8 cellular contexts compared by ENCODE assay signal in the genomic region with DNA sequence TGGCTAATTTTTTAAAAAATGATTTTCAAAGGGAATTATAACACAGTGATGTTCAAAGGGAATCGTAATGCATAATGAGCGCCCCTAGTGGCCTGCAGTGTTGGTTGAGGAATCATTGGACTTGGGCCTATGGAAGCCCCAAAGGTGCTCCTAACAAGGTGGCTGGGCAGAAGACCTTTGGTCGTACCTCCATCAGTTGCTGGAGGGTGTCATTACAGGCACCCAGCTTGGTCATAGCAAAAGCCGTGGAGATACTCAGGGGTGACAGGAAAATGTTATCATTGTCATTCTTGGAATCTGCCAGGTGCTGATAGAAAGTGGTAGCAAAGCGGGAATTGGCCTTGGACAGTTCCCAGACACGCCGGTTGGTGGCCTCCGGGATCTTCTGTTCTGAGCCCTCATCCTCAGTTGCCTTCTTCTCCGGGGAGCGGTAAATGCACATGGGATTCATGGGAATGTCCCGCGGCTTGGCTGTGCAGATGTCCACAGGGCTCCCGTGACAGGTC. TPM values are rescaled to one million over a fixed set of nuclear protein-coding genes. Genes with fewer than 3 reads are reported as not detected.
DNase-seq lines count a peak whose midpoint lies in the region; ATAC-seq and TF ChIP-seq lines count a peak whose summit lies in the region.

No MANE protein-coding gene starts in this region.

- no peak overlapping the region for H3K27ac Mint-ChIP-seq in endothelial cell (ENCODE audit: unreplicated experiment)

- peaks cover 10% of the 10 kb centered on the region for H3K27me3 Mint-ChIP-seq in endothelial cell (ENCODE audit: unreplicated experiment)

- no peaks in the 10 kb centered on the region for H3K27me3 ChIP-seq in Panc1 (ENCODE audit: control insufficient read depth, insufficient read depth, low read length)
- H3K27me3 ChIP-seq in gastrocnemius medialis: no peaks in the 10 kb centered on the region

- POLR2A ChIA-PET in Panc1 (lab: Charles Lee): no interaction called here

- H3K36me3 ChIP-seq in Panc1 (ENCODE audit: control insufficient read depth, insufficient read depth, low read length): no peaks in the 10 kb centered on the region
- no peaks in the 10 kb centered on the region for H3K36me3 ChIP-seq in gastrocnemius medialis

- CTCF ChIA-PET in Panc1 (lab: Charles Lee): no interaction called here

- peak; percentile 86 for TF ChIP-seq CTCF in Panc1 (IDR thresholded peaks at IDR 0.05)
- TF ChIP-seq CTCF in endothelial cell (IDR thresholded peaks at IDR 0.05; ENCODE audit: unreplicated experiment): peak; percentile 79
- peak in 1 of 5 experiments; percentile 36 for TF ChIP-seq CTCF in gastrocnemius medialis (IDR thresholded peaks at IDR 0.05 in 4 of 5, conservative IDR thresholded peaks at IDR 0.05 in 1 of 5)

- no peak overlapping the region for H3K4me3 Mint-ChIP-seq in endothelial cell (ENCODE audit: unreplicated experiment)

- peaks cover 5% of the 10 kb centered on the region for H3K4me1 Mint-ChIP-seq in endothelial cell (ENCODE audit: unreplicated experiment)

- H3K27ac ChIP-seq in Panc1 (ENCODE audit: low read length) (no peak overlapping the region), gastrocnemius medialis (no peak overlapping the region)

- intact Hi-C loops in Panc1 (cut with micrococcal nuclease; ENCODE audit: unreplicated experiment): no loop called here
- intact Hi-C loops in gastrocnemius medialis (cut with DNase I; ENCODE audit: low total_unique reads): no loop called here
- intact Hi-C loops in sciatic nerve (cut with DNase I): no loop called here

- no peaks in the 10 kb centered on the region for H3K9me3 Mint-ChIP-seq in endothelial cell (ENCODE audit: unreplicated experiment)

- no peak for TF ChIP-seq POLR2A in gastrocnemius medialis (IDR thresholded peaks at IDR 0.05)

- no TSS peak for BruUV-seq in Panc1 (replicated peaks; lab: Mats Ljungman, UMichigan)

- H3K36me3 Mint-ChIP-seq in endothelial cell (ENCODE audit: low read depth, unreplicated experiment): peaks cover 11% of the 10 kb centered on the region

- no peak overlapping the region for H3K4me3 ChIP-seq in Panc1 (ENCODE audit: low read depth in 2 of 2, low read length in 2 of 2)
- no peak overlapping the region for H3K4me3 ChIP-seq in gastrocnemius medialis

- H3K9me3 ChIP-seq in Panc1 (ENCODE audit: control insufficient read depth, insufficient read depth, low read depth, low read length) (no peaks in the 10 kb centered on the region), gastrocnemius medialis (no peaks in the 10 kb centered on the region)

- peak; percentile 83 for ATAC-seq in Panc1
- no peak for ATAC-seq in GM18498 (IDR thresholded peaks at IDR 0.05; ENCODE audit: unreplicated experiment)
- ATAC-seq in gastrocnemius medialis: no peak
- no peak for ATAC-seq in sciatic nerve

- H3K4me1 ChIP-seq in Panc1 (ENCODE audit: control insufficient read depth, insufficient read depth, low read length) (no peaks in the 10 kb centered on the region), gastrocnemius medialis (no peaks in the 10 kb centered on the region)

- in situ Hi-C loops in Panc1 (cut with HindIII; ENCODE audit: low pct_unique_long_range_greater_than_20kb, low sequenced_read_pairs): no loop called here
- in situ Hi-C loops in gastrocnemius medialis (cut with MboI; ENCODE audit: low sequenced_read_pairs in 4 of 4): no loop called here

- DNase-seq in AML-193 (lab: John Stamatoyannopoulos, UW) (peak; percentile 11 to 52), GM19240 (ENCODE audit: insufficient read length, low spot score) (peak; percentile 14), Panc1 (ENCODE audit: low read depth, low spot score) (peak; percentile 10), endothelial cell (ENCODE audit: low spot score) (peak; percentile 43), gastrocnemius medialis (no peak), sciatic nerve (ENCODE audit: low spot score) (no peak)
- DNase-seq in stimulated activated CD4-positive, alpha-beta T cell treated with anti-CD3 and anti-CD28 coated beads, Interleukin-2, amount 100 ng/mL, for 48 hours: peak; percentile 7 to 26

RNA-seq across cellular contexts. Expression of a gene that starts 2.7 kb away (rescaled TPM):
- 0.64 TPM for total RNA-seq in Panc1 (2021; ENCODE audit: unreplicated experiment)
- polyA plus RNA-seq in Panc1 (2012; ENCODE audit: insufficient read length): not detected
- not detected for total RNA-seq in endothelial cell (ENCODE audit: unreplicated experiment)
- total RNA-seq in gastrocnemius medialis: 1 to 10 TPM in 3 of 4 donors, not detected in 1; 1.7 to 4.5 (median 2.2) TPM
- total RNA-seq in sciatic nerve: not detected

RNA-seq across cellular contexts. Expression of a gene that starts 46.2 kb away (rescaled TPM):
- total RNA-seq in Panc1 (2021; ENCODE audit: unreplicated experiment): 11.6 TPM
- polyA plus RNA-seq in Panc1 (2012; ENCODE audit: insufficient read length): 1.7 TPM
- total RNA-seq in endothelial cell (ENCODE audit: unreplicated experiment): 10.1 TPM
- 10 to 100 TPM in 1 of 4 donors, 1 to 10 TPM in 3; 3.5 to 13.3 (median 4.0) TPM for total RNA-seq in gastrocnemius medialis
- total RNA-seq in sciatic nerve: 26.5 TPM

RNA-seq across cellular contexts. Expression of a gene that starts 46.6 kb away (rescaled TPM):
- total RNA-seq in Panc1 (2021; ENCODE audit: unreplicated experiment): 236 TPM
- 157 TPM for polyA plus RNA-seq in Panc1 (2012; ENCODE audit: insufficient read length)
- 397 TPM for total RNA-seq in endothelial cell (ENCODE audit: unreplicated experiment)
- total RNA-seq in gastrocnemius medialis: 100 to 1,000 TPM in 2 of 4 donors, 10 to 100 TPM in 2; 91.9 to 138 (median 98.4) TPM
- 340 TPM for total RNA-seq in sciatic nerve

Comparison
In these comparisons a context has a peak if more than half of its experiments do, and no peak if none do; other contexts are left out.
1. DNase-seq: peak in AML-193 (2 of 2), GM19240 (single experiment), Panc1 (single experiment), endothelial cell (single experiment) and stimulated activated CD4-positive, alpha-beta T cell treated with anti-CD3 and anti-CD28 coated beads, Interleukin-2, amount 100 ng/mL, for 48 hours (2 of 2); none in gastrocnemius medialis (0 of 2) and sciatic nerve (single experiment).